Comparison of ENCODE assay signal across 15 cellular contexts in genomic region chr19:30163663-30164062, GRCh38.
"Had no signal": no experiment of that assay in that cellular context is flagged by ENCODE, and none has a peak within 500 bp of the region (broad histone marks: within the 10 kb centered on the region; RNA-seq: fewer than 3 reads in every experiment).

No MANE protein-coding gene starts in this region.

- H3K4me3 ChIP-seq: breast epithelium, esophagus squamous epithelium, transverse colon had no signal

- H3K27me3 Mint-ChIP-seq: activated naive CD8-positive, alpha-beta T cell treated with anti-CD3 and anti-CD28 coated beads, Interleukin-2, amount 10 ng/mL, durations not matched to agents 7 days and 5 days had no signal

- H3K36me3 ChIP-seq: breast epithelium, esophagus squamous epithelium, transverse colon had no signal

- H3K4me1 Mint-ChIP-seq: activated naive CD8-positive, alpha-beta T cell treated with anti-CD3 and anti-CD28 coated beads, Interleukin-2, amount 10 ng/mL, durations not matched to agents 7 days and 5 days had no signal

- H3K27me3 ChIP-seq: breast epithelium, esophagus squamous epithelium, transverse colon had no signal

- H3K27ac ChIP-seq: breast epithelium, esophagus squamous epithelium, parathyroid adenoma, transverse colon had no signal

- H3K36me3 Mint-ChIP-seq: activated naive CD8-positive, alpha-beta T cell treated with anti-CD3 and anti-CD28 coated beads, Interleukin-2, amount 10 ng/mL, durations not matched to agents 7 days and 5 days had no signal

- H3K27ac Mint-ChIP-seq: activated naive CD8-positive, alpha-beta T cell treated with anti-CD3 and anti-CD28 coated beads, Interleukin-2, amount 10 ng/mL, durations not matched to agents 7 days and 5 days had no signal

- H3K79me2 ChIP-seq: parathyroid adenoma had no signal

- H2AFZ ChIP-seq: parathyroid adenoma had no signal

- H3K9me3 ChIP-seq: breast epithelium, esophagus squamous epithelium, transverse colon had no signal

- H3K9ac ChIP-seq: parathyroid adenoma had no signal

- H3K4me1 ChIP-seq: breast epithelium, esophagus squamous epithelium, parathyroid adenoma, transverse colon had no signal

- H3K4me3 Mint-ChIP-seq: activated naive CD8-positive, alpha-beta T cell treated with anti-CD3 and anti-CD28 coated beads, Interleukin-2, amount 10 ng/mL, durations not matched to agents 7 days and 5 days had no signal

- DNase-seq: activated CD4-positive, alpha-beta T cell treated with anti-CD3 and anti-CD28 coated beads for 1 hour; activated CD4-positive, alpha-beta T cell treated with anti-CD3 and anti-CD28 coated beads, Interleukin-2, amount 50 U/mL, for 48 hours; activated gamma-delta T cell treated with Interleukin-2 at 50 U/mL for 16 hours; activated naive CD8-positive, alpha-beta T cell treated with anti-CD3 and anti-CD28 coated beads, Interleukin-2, amount 10 ng/mL, durations not matched to agents 7 days and 5 days; activated T-cell treated with anti-CD3 and anti-CD28 coated beads, Interleukin-2, amount 50 U/mL, for 48 hours; aorta; esophagus squamous epithelium; foreskin fibroblast; retina; stimulated activated CD4-positive, alpha-beta T cell treated with anti-CD3 and anti-CD28 coated beads, Interleukin-2, amount 100 ng/mL, for 24 hours; stimulated activated naive CD4-positive, alpha-beta T cell; substantia nigra; transverse colon had no signal
